ENCODE assay signal across 29 cellular contexts in the genomic region with DNA sequence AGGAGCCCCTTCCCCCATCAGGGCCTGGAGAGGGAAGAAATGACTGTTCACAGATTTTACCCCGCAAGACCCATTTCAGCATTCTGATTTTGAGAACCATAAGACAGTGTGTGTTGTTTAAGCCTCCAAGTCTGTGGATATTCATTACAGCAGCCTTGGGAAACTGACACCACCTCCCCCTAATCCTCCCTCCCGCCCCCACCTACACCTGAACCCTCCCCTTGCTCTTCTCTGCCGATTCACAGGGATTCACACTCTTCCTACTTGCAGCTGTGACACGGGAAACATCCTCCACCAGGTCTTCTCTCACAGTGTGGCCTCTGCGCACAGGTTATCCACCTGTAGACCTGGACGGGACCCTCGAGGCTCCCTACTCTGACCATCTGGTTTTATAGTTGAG. TPM values are rescaled to one million over a fixed set of nuclear protein-coding genes. Genes with fewer than 3 reads are reported as not detected.
"Had no signal": no experiment of that assay in that cellular context is flagged by ENCODE, and none has a peak within 500 bp of the region (broad histone marks: within the 10 kb centered on the region; RNA-seq: fewer than 3 reads in every experiment).

No MANE protein-coding gene starts in this region.

- H3K4me3 ChIP-seq: esophagus muscularis mucosa, heart right ventricle, left ventricle myocardium inferior, lung, right atrium auricular region, spleen, tibial nerve had no signal

- H3K36me3 Mint-ChIP-seq: activated CD4-positive, alpha-beta memory T cell treated with anti-CD3 and anti-CD28 coated beads for 36 hours had no signal

- H3K9ac ChIP-seq: parathyroid adenoma had no signal

- ATAC-seq: activated CD4-positive, CD25-positive, alpha-beta regulatory T cell treated with anti-CD3 and anti-CD28 coated beads, Interleukin-2, amount 50 U/mL, for 24 hours; activated T-helper 17 cell treated with anti-CD3 and anti-CD28 coated beads, Interleukin-2, amount 50 U/mL, for 72 hours had no signal

- H3K27ac ChIP-seq: esophagus muscularis mucosa, heart right ventricle, left ventricle myocardium inferior, parathyroid adenoma, right atrium auricular region, spleen, WERI-Rb-1 had no signal

- H3K27ac Mint-ChIP-seq: activated CD4-positive, alpha-beta memory T cell treated with anti-CD3 and anti-CD28 coated beads for 36 hours; activated T-cell treated with anti-CD3 and anti-CD28 coated beads, Interleukin-2, amount 50 U/mL, for 24 hours; activated T-helper 17 cell treated with anti-CD3 and anti-CD28 coated beads, Interleukin-2, amount 50 U/mL, for 72 hours; dendritic cell treated with granulocyte-macrophage colony-stimulating factor and Interleukin-4, amounts not matched to agents 40 ng/mL and 50 ng/mL, for 4 days; T-helper 1 cell treated with Interleukin-12 subunit alpha and Interleukin-12 subunit beta and Interleukin-4 antibody, amounts not matched to agents 30 μg/mL and 1 μg/mL, for 36 hours had no signal

- DNase-seq: activated CD4-positive, alpha-beta memory T cell treated with anti-CD3 and anti-CD28 coated beads for 36 hours; activated CD4-positive, alpha-beta T cell treated with anti-CD3 and anti-CD28 coated beads for 48 hours; activated CD8-positive, alpha-beta memory T cell treated with anti-CD3 and anti-CD28 coated beads, Interleukin-2, amount 50 U/mL, for 48 hours; activated gamma-delta T cell treated with Interleukin-2 at 50 U/mL for 16 hours; activated naive CD4-positive, alpha-beta T cell treated with anti-CD3 and anti-CD28 coated beads, Interleukin-2, amount 50 U/mL, for 16 hours; activated T-cell treated with anti-CD3 and anti-CD28 coated beads, Interleukin-2, amount 50 U/mL, for 24 hours; amygdala; central memory CD4-positive, alpha-beta T cell; foreskin melanocyte; heart right ventricle; kidney glomerular epithelial cell; left ventricle myocardium inferior; naive B cell; occipital lobe; spleen; stimulated activated naive CD4-positive, alpha-beta T cell treated with Interleukin-2 at 50 U/mL for 16 hours; WERI-Rb-1 had no signal

- H3K4me1 Mint-ChIP-seq: activated T-helper 17 cell treated with anti-CD3 and anti-CD28 coated beads, Interleukin-2, amount 50 U/mL, for 72 hours; naive B cell had no signal

- H3K9me3 ChIP-seq: esophagus muscularis mucosa, left ventricle myocardium inferior, right atrium auricular region, spleen, tibial nerve had no signal

- H3K36me3 ChIP-seq: esophagus muscularis mucosa, heart right ventricle, left ventricle myocardium inferior, right atrium auricular region, spleen, tibial nerve, WERI-Rb-1 had no signal

- H3K4me1 ChIP-seq: esophagus muscularis mucosa, heart right ventricle, left ventricle myocardium inferior, parathyroid adenoma, right atrium auricular region had no signal

- H2AFZ ChIP-seq: parathyroid adenoma had no signal

- H3K79me2 ChIP-seq: parathyroid adenoma had no signal

- H3K9me3 Mint-ChIP-seq: activated CD4-positive, alpha-beta memory T cell treated with anti-CD3 and anti-CD28 coated beads for 36 hours; activated T-cell treated with anti-CD3 and anti-CD28 coated beads, Interleukin-2, amount 50 U/mL, for 24 hours; activated T-helper 17 cell treated with anti-CD3 and anti-CD28 coated beads, Interleukin-2, amount 50 U/mL, for 72 hours; naive B cell; T-helper 1 cell treated with Interleukin-12 subunit alpha and Interleukin-12 subunit beta and Interleukin-4 antibody, amounts not matched to agents 30 μg/mL and 1 μg/mL, for 36 hours had no signal

- H3K4me3 Mint-ChIP-seq: activated CD4-positive, alpha-beta memory T cell treated with anti-CD3 and anti-CD28 coated beads for 36 hours; activated T-cell treated with anti-CD3 and anti-CD28 coated beads, Interleukin-2, amount 50 U/mL, for 24 hours; activated T-helper 17 cell treated with anti-CD3 and anti-CD28 coated beads, Interleukin-2, amount 50 U/mL, for 72 hours; dendritic cell treated with granulocyte-macrophage colony-stimulating factor and Interleukin-4, amounts not matched to agents 40 ng/mL and 50 ng/mL, for 4 days; naive B cell; T-helper 1 cell treated with Interleukin-12 subunit alpha and Interleukin-12 subunit beta and Interleukin-4 antibody, amounts not matched to agents 30 μg/mL and 1 μg/mL, for 36 hours had no signal

- H3K27me3 ChIP-seq: right atrium auricular region had no signal

RNA-seq across cellular contexts. Expression of gene RIPK4, which starts 50.1 kb away (rescaled TPM):
- total RNA-seq: pulmonary artery endothelial cell, spleen, temporal lobe had no signal
- polyA plus RNA-seq: neural cell had no signal
